ENCODE assay signal across 13 cellular contexts in the genomic region with DNA sequence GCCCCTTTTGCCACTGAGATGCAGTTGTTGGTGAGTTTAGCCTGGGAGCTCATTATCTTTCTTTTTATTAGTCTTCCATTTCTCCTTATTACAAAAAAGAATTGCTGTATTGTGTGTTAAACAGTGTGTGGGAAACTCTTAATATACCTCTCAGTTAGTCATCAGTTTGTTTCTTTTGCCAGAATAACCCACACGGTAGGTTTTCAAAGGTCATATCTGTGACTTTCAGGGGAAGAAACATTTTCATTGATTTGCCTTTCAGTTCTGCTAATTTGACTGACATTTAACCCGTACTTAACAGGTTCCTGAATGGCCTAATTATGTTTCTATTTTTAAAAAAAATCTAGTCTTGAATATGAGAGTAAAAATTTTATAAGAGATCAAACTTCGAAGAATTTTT.
A peak's percentile ranks its signal among the peaks of the same experiment; 100 is the strongest.
DNase-seq lines count a peak whose midpoint lies in the region; ATAC-seq and TF ChIP-seq lines count a peak whose summit lies in the region.
"Had no signal": no experiment of that assay in that cellular context is flagged by ENCODE, and none has a peak within 500 bp of the region (broad histone marks: within the 10 kb centered on the region; RNA-seq: fewer than 3 reads in every experiment).

No MANE protein-coding gene starts in this region.

- H3K36me3 Mint-ChIP-seq in T-helper 2 cell treated with Interferon-gamma antibody and Interleukin-4, amounts not matched to agents 5 μg/mL and 100 μg/mL, for 36 hours (ENCODE audit: low read depth): no peaks in the 10 kb centered on the region
- H3K36me3 Mint-ChIP-seq: CD14-positive monocyte had no signal

- H3K4me3 ChIP-seq in GM12865 (ENCODE audit: low read depth, low read length) (no peak overlapping the region), choroid plexus epithelial cell (ENCODE audit: low read depth, low read length) (no peak overlapping the region)
- H3K4me3 ChIP-seq: transverse colon had no signal

- no peak overlapping the region for H3K4me3 Mint-ChIP-seq in T-helper 2 cell treated with Interferon-gamma antibody and Interleukin-4, amounts not matched to agents 5 μg/mL and 100 μg/mL, for 36 hours
- H3K4me3 Mint-ChIP-seq: CD14-positive monocyte had no signal

- no peak overlapping the region for H3K27ac Mint-ChIP-seq in T-helper 2 cell treated with Interferon-gamma antibody and Interleukin-4, amounts not matched to agents 5 μg/mL and 100 μg/mL, for 36 hours
- H3K27ac Mint-ChIP-seq: CD14-positive monocyte had no signal

- no peaks in the 10 kb centered on the region for H3K4me1 Mint-ChIP-seq in T-helper 2 cell treated with Interferon-gamma antibody and Interleukin-4, amounts not matched to agents 5 μg/mL and 100 μg/mL, for 36 hours (ENCODE audit: low read depth)
- H3K4me1 Mint-ChIP-seq: CD14-positive monocyte had no signal

- H3K27me3 Mint-ChIP-seq in T-helper 2 cell treated with Interferon-gamma antibody and Interleukin-4, amounts not matched to agents 5 μg/mL and 100 μg/mL, for 36 hours (ENCODE audit: low read depth): no peaks in the 10 kb centered on the region

- TF ChIP-seq CTCF in GM12865 (IDR thresholded peaks at IDR 0.05; ENCODE audit: insufficient read depth, low read depth, low read length, missing control alignments): no peak
- TF ChIP-seq CTCF in choroid plexus epithelial cell (conservative IDR thresholded peaks at IDR 0.05; ENCODE audit: low read depth, low read length): no peak

- DNase-seq in GM12865 (ENCODE audit: low read depth) (peak; percentile 28), choroid plexus epithelial cell (ENCODE audit: low read depth) (peak; percentile 2), NCI-H69 (lab: John Stamatoyannopoulos, UW) (no peak), HuH-7.5 (ENCODE audit: low spot score) (no peak)
- no peak for DNase-seq in stimulated activated naive CD4-positive, alpha-beta T cell treated with Interleukin-2 at 50 U/mL for 16 hours (lab: John Stamatoyannopoulos, UW)
- no peak for DNase-seq in T-helper 2 cell treated with Interferon-gamma antibody and Interleukin-4, amounts not matched to agents 5 μg/mL and 100 μg/mL, for 36 hours (ENCODE audit: low spot score)
- DNase-seq: mesendoderm, NCI-H1105, T-helper 2 cell, transverse colon had no signal

- H3K9me3 Mint-ChIP-seq in T-helper 2 cell treated with Interferon-gamma antibody and Interleukin-4, amounts not matched to agents 5 μg/mL and 100 μg/mL, for 36 hours: no peaks in the 10 kb centered on the region
- H3K9me3 Mint-ChIP-seq: CD14-positive monocyte had no signal

- ATAC-seq in GM21423 (IDR thresholded peaks at IDR 0.05; ENCODE audit: unreplicated experiment): peak; percentile 67
- ATAC-seq in HG03432 (IDR thresholded peaks at IDR 0.05; ENCODE audit: unreplicated experiment): peak; percentile 88

Comparison
In these comparisons a context has a peak if more than half of its experiments do, and no peak if none do; other contexts are left out.
1. DNase-seq: peak in GM12865 (single experiment) and choroid plexus epithelial cell (single experiment); none in stimulated activated naive CD4-positive, alpha-beta T cell treated with Interleukin-2 at 50 U/mL for 16 hours (single experiment), NCI-H69 (single experiment), HuH-7.5 (single experiment) and T-helper 2 cell treated with Interferon-gamma antibody and Interleukin-4, amounts not matched to agents 5 μg/mL and 100 μg/mL, for 36 hours (single experiment).